Comparison of ENCODE assay signal across 9 cellular contexts in genomic region chrX:49754238-49754857, GRCh38. TPM values are rescaled to one million over a fixed set of nuclear protein-coding genes. Genes with fewer than 3 reads are reported as not detected.
A peak's percentile ranks its signal among the peaks of the same experiment; 100 is the strongest.
DNase-seq lines count a peak whose midpoint lies in the region; ATAC-seq and TF ChIP-seq lines count a peak whose summit lies in the region.
"Had no signal": no experiment of that assay in that cellular context is flagged by ENCODE, and none has a peak within 500 bp of the region (broad histone marks: within the 10 kb centered on the region; RNA-seq: fewer than 3 reads in every experiment).

No MANE protein-coding gene starts in this region.

- H3K4me1 ChIP-seq in spleen, result no peaks in the 10 kb centered on the region

- intact Hi-C loops in head of caudate nucleus (cut with DNase I), result no loop called here
- intact Hi-C loops in spleen (cut with DNase I; ENCODE audit: low total_unique reads), result loop anchor here (2.0 kb wide), 1 partner anchor 462 kb away; no protein-coding TSS in a partner anchor

- no peak for TF ChIP-seq POLR2A in spleen (IDR thresholded peaks at IDR 0.05)

- peak; percentile 82 for ATAC-seq in HG03159 (IDR thresholded peaks at IDR 0.05; ENCODE audit: unreplicated experiment)

- WGBS in spleen, 5 donors, result 3 to 25% (median 13%) methylated on average over 6 of the region's 6 CpGs

- peak in 10 of 11 experiments; percentile 17 to 72 (median 60) for TF ChIP-seq CTCF in spleen (IDR thresholded peaks at IDR 0.05 in 8 of 11, conservative IDR thresholded peaks at IDR 0.05 in 3 of 11)

- H3K27ac ChIP-seq in spleen, result no peak overlapping the region
- H3K27ac ChIP-seq: BLaER1 had no signal

- H3K36me3 ChIP-seq in spleen, result no peaks in the 10 kb centered on the region
- H3K36me3 ChIP-seq: BLaER1 had no signal

- DNase-seq in DMS153 (lab: John Stamatoyannopoulos, UW) (peak; percentile 6), DMS153 treated with DMSO at 0.1 percent for 48 hours (lab: John Stamatoyannopoulos, UW; ENCODE audit: unreplicated experiment) (no peak), RKO (ENCODE audit: low spot score) (peak; percentile 51), head of caudate nucleus (peak in 29 of 42 donors; percentile 1 to 50 (median 15)), spleen (no peak), NCI-H187 (lab: John Stamatoyannopoulos, UW) (no peak)
- DNase-seq in activated gamma-delta T cell treated with anti-CD3 and anti-CD28 coated beads, Interleukin-2, amount 50 U/mL, for 16 hours (ENCODE audit: low read depth), result peak; percentile 1

- H3K9me3 ChIP-seq in spleen, result no peaks in the 10 kb centered on the region
- H3K9me3 ChIP-seq: BLaER1 had no signal

- H3K27me3 ChIP-seq in spleen (replicated peaks in 1 of 7), result peaks cover 0 to 29% (median 0%) of the 10 kb centered on the region in 7 donors

- H3K4me3 ChIP-seq in spleen, result no peak overlapping the region
- H3K4me3 ChIP-seq: BLaER1 had no signal

RNA-seq across cellular contexts. Expression of gene PAGE1, which starts 58.6 kb away (rescaled TPM):
- total RNA-seq in spleen, result not detected
- not detected for polyA plus RNA-seq in spleen

Comparison
In these comparisons a context has a peak if more than half of its experiments do, and no peak if none do; other contexts are left out.
1. DNase-seq: peak in DMS153 (single experiment), RKO (single experiment), activated gamma-delta T cell treated with anti-CD3 and anti-CD28 coated beads, Interleukin-2, amount 50 U/mL, for 16 hours (single experiment) and head of caudate nucleus (29 of 42); none in DMS153 treated with DMSO at 0.1 percent for 48 hours (single experiment), spleen (single experiment) and NCI-H187 (0 of 2).